1 cellular context compared by ENCODE assay signal in the genomic region with DNA sequence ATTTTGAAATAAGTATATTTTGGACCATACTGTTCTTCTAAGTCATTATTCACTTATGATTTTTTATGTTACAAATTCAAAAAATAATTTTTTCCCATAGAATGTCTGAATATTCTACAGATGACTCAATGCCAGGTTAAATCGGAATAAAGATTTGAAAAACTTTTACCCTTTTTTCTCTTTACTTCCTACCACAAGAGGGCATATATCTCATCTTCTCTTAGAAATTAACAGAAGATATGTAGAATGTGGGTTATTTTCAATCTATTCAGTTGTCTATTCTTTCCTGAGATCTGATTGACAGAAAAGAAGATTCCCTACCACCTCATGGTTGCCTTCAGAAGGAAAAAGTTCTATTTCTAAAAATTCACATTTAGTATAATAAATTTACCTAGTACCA.
TF ChIP-seq lines count a peak whose summit lies in the region.

No MANE protein-coding gene starts in this region.

TF ChIP-seq in GM23338, 12 proteins besides CTCF, POLR2A, EP300 and RAD21 (continued from another document):
- TF ChIP-seq, protein P1, sequence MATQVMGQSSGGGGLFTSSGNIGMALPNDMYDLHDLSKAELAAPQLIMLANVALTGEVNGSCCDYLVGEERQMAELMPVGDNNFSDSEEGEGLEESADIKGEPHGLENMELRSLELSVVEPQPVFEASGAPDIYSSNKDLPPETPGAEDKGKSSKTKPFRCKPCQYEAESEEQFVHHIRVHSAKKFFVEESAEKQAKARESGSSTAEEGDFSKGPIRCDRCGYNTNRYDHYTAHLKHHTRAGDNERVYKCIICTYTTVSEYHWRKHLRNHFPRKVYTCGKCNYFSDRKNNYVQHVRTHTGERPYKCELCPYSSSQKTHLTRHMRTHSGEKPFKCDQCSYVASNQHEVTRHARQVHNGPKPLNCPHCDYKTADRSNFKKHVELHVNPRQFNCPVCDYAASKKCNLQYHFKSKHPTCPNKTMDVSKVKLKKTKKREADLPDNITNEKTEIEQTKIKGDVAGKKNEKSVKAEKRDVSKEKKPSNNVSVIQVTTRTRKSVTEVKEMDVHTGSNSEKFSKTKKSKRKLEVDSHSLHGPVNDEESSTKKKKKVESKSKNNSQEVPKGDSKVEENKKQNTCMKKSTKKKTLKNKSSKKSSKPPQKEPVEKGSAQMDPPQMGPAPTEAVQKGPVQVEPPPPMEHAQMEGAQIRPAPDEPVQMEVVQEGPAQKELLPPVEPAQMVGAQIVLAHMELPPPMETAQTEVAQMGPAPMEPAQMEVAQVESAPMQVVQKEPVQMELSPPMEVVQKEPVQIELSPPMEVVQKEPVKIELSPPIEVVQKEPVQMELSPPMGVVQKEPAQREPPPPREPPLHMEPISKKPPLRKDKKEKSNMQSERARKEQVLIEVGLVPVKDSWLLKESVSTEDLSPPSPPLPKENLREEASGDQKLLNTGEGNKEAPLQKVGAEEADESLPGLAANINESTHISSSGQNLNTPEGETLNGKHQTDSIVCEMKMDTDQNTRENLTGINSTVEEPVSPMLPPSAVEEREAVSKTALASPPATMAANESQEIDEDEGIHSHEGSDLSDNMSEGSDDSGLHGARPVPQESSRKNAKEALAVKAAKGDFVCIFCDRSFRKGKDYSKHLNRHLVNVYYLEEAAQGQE (IDR thresholded peaks at IDR 0.05; ENCODE audit: unreplicated experiment): no peak
- TF ChIP-seq, protein P2, sequence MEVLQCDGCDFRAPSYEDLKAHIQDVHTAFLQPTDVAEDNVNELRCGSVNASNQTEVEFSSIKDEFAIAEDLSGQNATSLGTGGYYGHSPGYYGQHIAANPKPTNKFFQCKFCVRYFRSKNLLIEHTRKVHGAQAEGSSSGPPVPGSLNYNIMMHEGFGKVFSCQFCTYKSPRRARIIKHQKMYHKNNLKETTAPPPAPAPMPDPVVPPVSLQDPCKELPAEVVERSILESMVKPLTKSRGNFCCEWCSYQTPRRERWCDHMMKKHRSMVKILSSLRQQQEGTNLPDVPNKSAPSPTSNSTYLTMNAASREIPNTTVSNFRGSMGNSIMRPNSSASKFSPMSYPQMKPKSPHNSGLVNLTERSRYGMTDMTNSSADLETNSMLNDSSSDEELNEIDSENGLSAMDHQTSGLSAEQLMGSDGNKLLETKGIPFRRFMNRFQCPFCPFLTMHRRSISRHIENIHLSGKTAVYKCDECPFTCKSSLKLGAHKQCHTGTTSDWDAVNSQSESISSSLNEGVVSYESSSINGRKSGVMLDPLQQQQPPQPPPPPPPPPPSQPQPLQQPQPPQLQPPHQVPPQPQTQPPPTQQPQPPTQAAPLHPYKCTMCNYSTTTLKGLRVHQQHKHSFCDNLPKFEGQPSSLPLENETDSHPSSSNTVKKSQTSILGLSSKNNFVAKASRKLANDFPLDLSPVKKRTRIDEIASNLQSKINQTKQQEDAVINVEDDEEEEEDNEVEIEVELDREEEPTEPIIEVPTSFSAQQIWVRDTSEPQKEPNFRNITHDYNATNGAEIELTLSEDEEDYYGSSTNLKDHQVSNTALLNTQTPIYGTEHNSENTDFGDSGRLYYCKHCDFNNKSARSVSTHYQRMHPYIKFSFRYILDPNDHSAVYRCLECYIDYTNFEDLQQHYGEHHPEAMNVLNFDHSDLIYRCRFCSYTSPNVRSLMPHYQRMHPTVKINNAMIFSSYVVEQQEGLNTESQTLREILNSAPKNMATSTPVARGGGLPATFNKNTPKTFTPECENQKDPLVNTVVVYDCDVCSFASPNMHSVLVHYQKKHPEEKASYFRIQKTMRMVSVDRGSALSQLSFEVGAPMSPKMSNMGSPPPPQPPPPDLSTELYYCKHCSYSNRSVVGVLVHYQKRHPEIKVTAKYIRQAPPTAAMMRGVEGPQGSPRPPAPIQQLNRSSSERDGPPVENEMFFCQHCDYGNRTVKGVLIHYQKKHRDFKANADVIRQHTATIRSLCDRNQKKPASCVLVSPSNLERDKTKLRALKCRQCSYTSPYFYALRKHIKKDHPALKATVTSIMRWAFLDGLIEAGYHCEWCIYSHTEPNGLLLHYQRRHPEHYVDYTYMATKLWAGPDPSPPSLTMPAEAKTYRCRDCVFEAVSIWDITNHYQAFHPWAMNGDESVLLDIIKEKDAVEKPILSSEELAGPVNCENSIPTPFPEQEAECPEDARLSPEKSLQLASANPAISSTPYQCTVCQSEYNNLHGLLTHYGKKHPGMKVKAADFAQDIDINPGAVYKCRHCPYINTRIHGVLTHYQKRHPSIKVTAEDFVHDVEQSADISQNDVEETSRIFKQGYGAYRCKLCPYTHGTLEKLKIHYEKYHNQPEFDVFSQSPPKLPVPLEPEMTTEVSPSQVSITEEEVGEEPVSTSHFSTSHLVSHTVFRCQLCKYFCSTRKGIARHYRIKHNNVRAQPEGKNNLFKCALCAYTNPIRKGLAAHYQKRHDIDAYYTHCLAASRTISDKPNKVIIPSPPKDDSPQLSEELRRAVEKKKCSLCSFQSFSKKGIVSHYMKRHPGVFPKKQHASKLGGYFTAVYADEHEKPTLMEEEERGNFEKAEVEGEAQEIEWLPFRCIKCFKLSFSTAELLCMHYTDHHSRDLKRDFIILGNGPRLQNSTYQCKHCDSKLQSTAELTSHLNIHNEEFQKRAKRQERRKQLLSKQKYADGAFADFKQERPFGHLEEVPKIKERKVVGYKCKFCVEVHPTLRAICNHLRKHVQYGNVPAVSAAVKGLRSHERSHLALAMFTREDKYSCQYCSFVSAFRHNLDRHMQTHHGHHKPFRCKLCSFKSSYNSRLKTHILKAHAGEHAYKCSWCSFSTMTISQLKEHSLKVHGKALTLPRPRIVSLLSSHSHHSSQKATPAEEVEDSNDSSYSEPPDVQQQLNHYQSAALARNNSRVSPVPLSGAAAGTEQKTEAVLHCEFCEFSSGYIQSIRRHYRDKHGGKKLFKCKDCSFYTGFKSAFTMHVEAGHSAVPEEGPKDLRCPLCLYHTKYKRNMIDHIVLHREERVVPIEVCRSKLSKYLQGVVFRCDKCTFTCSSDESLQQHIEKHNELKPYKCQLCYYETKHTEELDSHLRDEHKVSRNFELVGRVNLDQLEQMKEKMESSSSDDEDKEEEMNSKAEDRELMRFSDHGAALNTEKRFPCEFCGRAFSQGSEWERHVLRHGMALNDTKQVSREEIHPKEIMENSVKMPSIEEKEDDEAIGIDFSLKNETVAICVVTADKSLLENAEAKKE (CRISPR knock-in tag; IDR thresholded peaks at IDR 0.05): no peak
- TF ChIP-seq POLR2AphosphoS5 (IDR thresholded peaks at IDR 0.05; ENCODE audit: low read depth): no peak
